ENCODE assay signal across 5 cellular contexts in genomic region chr6:30852459-30852858, GRCh38. TPM values are rescaled to one million over a fixed set of nuclear protein-coding genes. Genes with fewer than 3 reads are reported as not detected.
A peak's percentile ranks its signal among the peaks of the same experiment; 100 is the strongest.
DNase-seq lines count a peak whose midpoint lies in the region; ATAC-seq, FAIRE-seq and TF ChIP-seq lines count a peak whose summit lies in the region.
"Not testable (repeated sequence)": the region's sequence is repeated elsewhere in the genome, so short reads cannot be mapped to it uniquely, and the experiment has no call there.

No MANE protein-coding gene starts in this region.

- not testable (repeated sequence) for TF ChIP-seq RAD21 in K562 (CRISPR knock-in tag; conservative IDR thresholded peaks at IDR 0.05 in 1 of 2, IDR thresholded peaks at IDR 0.05 in 1 of 2)

- BruUV-seq in K562 (replicated peaks; lab: Mats Ljungman, UMichigan), result not testable (repeated sequence)

- TF ChIP-seq EP300 in K562 (IDR thresholded peaks at IDR 0.05; ENCODE audit: low read length), result not testable (repeated sequence)

- in situ Hi-C loops in K562 (cut with MboI), result not testable (repeated sequence)

- H3K4me1 Mint-ChIP-seq in activated T-helper 17 cell treated with anti-CD3 and anti-CD28 coated beads, Interleukin-2, amount 50 U/mL, for 72 hours; endothelial cell (ENCODE audit: unreplicated experiment): not testable (repeated sequence)
- peaks cover 16% of the 10 kb centered on the region for H3K4me1 Mint-ChIP-seq in neural progenitor cell

- H3K4me3 Mint-ChIP-seq in activated T-helper 17 cell treated with anti-CD3 and anti-CD28 coated beads, Interleukin-2, amount 50 U/mL, for 72 hours; neural progenitor cell: not testable (repeated sequence)
- H3K4me3 Mint-ChIP-seq in endothelial cell (ENCODE audit: unreplicated experiment), result peak overlapping the region; percentile 48

- POLR2A ChIA-PET in K562 (lab: Yijun Ruan, JAX), result not testable (repeated sequence)

- not testable (repeated sequence) for H3K27ac Mint-ChIP-seq in activated T-helper 17 cell treated with anti-CD3 and anti-CD28 coated beads, Interleukin-2, amount 50 U/mL, for 72 hours; endothelial cell (ENCODE audit: unreplicated experiment)
- peak overlapping the region; percentile 37 for H3K27ac Mint-ChIP-seq in neural progenitor cell

- peaks cover 19% of the 10 kb centered on the region for H3K9me3 ChIP-seq in K562 (replicated peaks; ENCODE audit: control insufficient read depth, insufficient read depth, low read depth, low read length)
- not testable (repeated sequence) for H3K9me3 ChIP-seq in neural progenitor cell (ENCODE audit: low read depth)

- not testable (repeated sequence) for H3K4me1 ChIP-seq in K562 (replicated peaks in 1 of 2; ENCODE audit: control insufficient read depth in 2 of 2, insufficient read depth in 2 of 2, low read length in 2 of 2)
- peaks cover 20% of the 10 kb centered on the region for H3K4me1 ChIP-seq in neural progenitor cell

- not testable (repeated sequence) for H3K9me3 Mint-ChIP-seq in activated T-helper 17 cell treated with anti-CD3 and anti-CD28 coated beads, Interleukin-2, amount 50 U/mL, for 72 hours; endothelial cell (ENCODE audit: unreplicated experiment)
- H3K9me3 Mint-ChIP-seq in neural progenitor cell, result peaks cover 28% of the 10 kb centered on the region

- H3K27me3 ChIP-seq in K562 (ENCODE audit: control insufficient read depth in 2 of 2, insufficient read depth in 2 of 2, low read length in 2 of 2); neural progenitor cell: not testable (repeated sequence)

- not testable (repeated sequence) for H3K9me1 ChIP-seq in K562 (ENCODE audit: control insufficient read depth, insufficient read depth, low read length)

- H3K79me2 ChIP-seq in K562 (ENCODE audit: control insufficient read depth, insufficient read depth, low read length); neural progenitor cell (ENCODE audit: low read depth): not testable (repeated sequence)

- intact Hi-C loops in K562 (cut with micrococcal nuclease), result not testable (repeated sequence)

- H3F3A ChIP-seq in neural progenitor cell (ENCODE audit: low read depth), result not testable (repeated sequence)

- not testable (repeated sequence) for H2AFZ ChIP-seq in K562 (ENCODE audit: low read depth, low read length); neural progenitor cell (replicated peaks)

- not testable (repeated sequence) for H3K27me3 Mint-ChIP-seq in activated T-helper 17 cell treated with anti-CD3 and anti-CD28 coated beads, Interleukin-2, amount 50 U/mL, for 72 hours; endothelial cell (ENCODE audit: unreplicated experiment); neural progenitor cell (ENCODE audit: insufficient read depth, low read depth)

- CTCF ChIA-PET in K562 (lab: Yijun Ruan, JAX; ENCODE audit: low intra/inter-chr PET ratio), result not testable (repeated sequence)

- not testable (repeated sequence) for H4K20me1 ChIP-seq in K562 (replicated peaks; ENCODE audit: control insufficient read depth, insufficient read depth, low read length); neural progenitor cell (ENCODE audit: low read depth)

- H3K4me2 ChIP-seq in K562 (ENCODE audit: insufficient read depth, low read length); neural progenitor cell: not testable (repeated sequence)

- H3K27ac ChIP-seq in K562 (ENCODE audit: extremely low read depth, low read depth, low read length); neural progenitor cell: not testable (repeated sequence)

- ATAC-seq in activated T-helper 17 cell treated with anti-CD3 and anti-CD28 coated beads, Interleukin-2, amount 50 U/mL, for 72 hours (replicated peaks), result peak; percentile 76
- not testable (repeated sequence) for ATAC-seq in K562

- H3K9ac ChIP-seq in K562 (ENCODE audit: insufficient read depth in 1 of 2, low read depth in 2 of 2, low read length in 2 of 2); neural progenitor cell: not testable (repeated sequence)

- not testable (repeated sequence) for DNase-seq in K562 (ENCODE audit: extremely low read depth in 1 of 4, low spot score in 3 of 4); endothelial cell (ENCODE audit: low spot score); neural progenitor cell (ENCODE audit: low spot score)
- DNase-seq in islet precursor cell, result peak; percentile 4

- FAIRE-seq in K562 (lab: Jason Lieb, UNC), result not testable (repeated sequence)

- not testable (repeated sequence) for TF ChIP-seq POLR2A in K562 (conservative IDR thresholded peaks at IDR 0.05)

- 40% methylated on average over 2 of the region's 2 CpGs for WGBS in K562 (ENCODE audit: insufficient coverage, low coverage, missing lambda C conversion rate)

- not testable (repeated sequence) for H3K36me3 Mint-ChIP-seq in activated T-helper 17 cell treated with anti-CD3 and anti-CD28 coated beads, Interleukin-2, amount 50 U/mL, for 72 hours (ENCODE audit: low read depth); endothelial cell (ENCODE audit: low read depth, unreplicated experiment); neural progenitor cell

- H3K36me3 ChIP-seq in K562 (ENCODE audit: control insufficient read depth, insufficient read depth, low read length); neural progenitor cell: not testable (repeated sequence)

- H3K4me3 ChIP-seq in K562, neural progenitor cell: not testable (repeated sequence)

- TF ChIP-seq CTCF in K562 (IDR thresholded peaks at IDR 0.05 in 2 of 3, conservative IDR thresholded peaks at IDR 0.05 in 1 of 3; ENCODE audit: insufficient read depth in 2 of 3, low read depth in 1 of 3, low read length in 3 of 3); endothelial cell (IDR thresholded peaks at IDR 0.05; ENCODE audit: unreplicated experiment); neural progenitor cell (IDR thresholded peaks at IDR 0.05): not testable (repeated sequence)

TF ChIP-seq in K562, 482 proteins besides CTCF, POLR2A, EP300 and RAD21:
- TF ChIP-seq ZNF431 (CRISPR knock-in tag; IDR thresholded peaks at IDR 0.05), result peak; percentile 90

RNA-seq across cellular contexts. Expression of gene DDR1, which starts 31.9 kb away (rescaled TPM):
- total RNA-seq in activated T-helper 17 cell treated with anti-CD3 and anti-CD28 coated beads, Interleukin-2, amount 50 U/mL, for 72 hours, result 10 to 100 TPM in 1 of 2 donors, 1 to 10 TPM in 1; 3.0 to 19.5 TPM
- total RNA-seq in K562 (2011; cell fraction: chromatin; rRNA removed; ENCODE audit: low replicate concordance), result 77.6 and 145 TPM in 2 replicates
- 121 and 123 TPM in 2 replicates for total RNA-seq in K562 (2011; cell fraction: nucleolus; rRNA removed)
- total RNA-seq in K562 (2011; cell fraction: nucleoplasm; rRNA removed), result 99.0 and 108 TPM in 2 replicates
- 19.9 and 27.1 TPM in 2 replicates for total RNA-seq in K562 (2014; rRNA removed)
- total RNA-seq in K562 (2014; rRNA removed; fragmentation: Illumina TruSeq; extraction: Trizol), result 10.5 and 12.2 TPM in 2 replicates
- 10.0 and 11.1 TPM in 2 replicates for total RNA-seq in K562 (2015; rRNA removed; fragmentation: Illumina TruSeq; extraction: Trizol)
- total RNA-seq in K562 (2021), result 42.9 and 44.6 TPM in 2 replicates
- polyA plus RNA-seq in K562 (2011; rRNA removed), result 11.2 and 19.0 TPM in 2 replicates
- 17.3 and 19.2 TPM in 2 replicates for polyA plus RNA-seq in K562 (2011; cell fraction: cytosol; rRNA removed)
- polyA plus RNA-seq in K562 (2011; cell fraction: nucleus; rRNA removed), result 47.9 and 67.4 TPM in 2 replicates
- 25.5 and 32.6 TPM in 2 replicates for polyA plus RNA-seq in K562 (2012)
- polyA plus RNA-seq in K562 (2014; fragmentation: Illumina TruSeq; extraction: Trizol), result 16.0 and 19.8 TPM in 2 replicates
- polyA plus RNA-seq in K562 (2014; fragmentation: Nextera tagmentation; extraction: Ambion mirVana), result 1 to 10 TPM; 1.4 to 1.6 TPM
- polyA plus RNA-seq in K562 (2014; rRNA removed), result 19.3 and 20.2 TPM in 2 replicates
- 16.3 and 21.0 TPM in 2 replicates for polyA minus RNA-seq in K562 (2011; rRNA and poly(A)+ RNA removed)
- polyA minus RNA-seq in K562 (2011; cell fraction: cytosol; rRNA and poly(A)+ RNA removed), result 26.3 and 45.5 TPM in 2 replicates
- polyA minus RNA-seq in K562 (2011; cell fraction: nucleus; rRNA and poly(A)+ RNA removed), result 27.9 and 41.7 TPM in 2 replicates
- total RNA-seq in endothelial cell (ENCODE audit: unreplicated experiment), result 8.2 TPM
- total RNA-seq in neural progenitor cell (ENCODE audit: low replicate concordance), result 85.3 and 234 TPM in 2 replicates

RNA-seq across cellular contexts. Expression of gene GTF2H4, which starts 55.5 kb away (rescaled TPM):
- 10 to 100 TPM; 34.3 to 39.9 TPM for total RNA-seq in activated T-helper 17 cell treated with anti-CD3 and anti-CD28 coated beads, Interleukin-2, amount 50 U/mL, for 72 hours
- total RNA-seq in K562 (2011; cell fraction: chromatin; rRNA removed; ENCODE audit: low replicate concordance), result 228 and 428 TPM in 2 replicates
- total RNA-seq in K562 (2011; cell fraction: nucleolus; rRNA removed), result 202 and 247 TPM in 2 replicates
- 179 and 226 TPM in 2 replicates for total RNA-seq in K562 (2011; cell fraction: nucleoplasm; rRNA removed)
- total RNA-seq in K562 (2014; rRNA removed) (30.5 and 55.3 TPM in 2 replicates), K562 (2014; rRNA removed; fragmentation: Illumina TruSeq; extraction: Trizol) (36.1 and 39.6 TPM in 2 replicates), K562 (2015; rRNA removed; fragmentation: Illumina TruSeq; extraction: Trizol) (38.3 and 38.6 TPM in 2 replicates), K562 (2021) (70.6 and 80.5 TPM in 2 replicates), endothelial cell (ENCODE audit: unreplicated experiment) (47.6 TPM), neural progenitor cell (ENCODE audit: low replicate concordance) (29.2 and 50.0 TPM in 2 replicates)
- polyA plus RNA-seq in K562 (2011; rRNA removed) (60.1 and 75.6 TPM in 2 replicates), K562 (2014; fragmentation: Illumina TruSeq; extraction: Trizol) (57.1 and 76.3 TPM in 2 replicates), K562 (2014; fragmentation: Nextera tagmentation; extraction: Ambion mirVana) (1 to 10 TPM; 3.6 to 5.2 TPM), K562 (2014; rRNA removed) (86.1 and 95.0 TPM in 2 replicates)
- polyA plus RNA-seq in K562 (2011; cell fraction: cytosol; rRNA removed), result 57.7 and 65.7 TPM in 2 replicates
- 584 and 671 TPM in 2 replicates for polyA plus RNA-seq in K562 (2011; cell fraction: nucleus; rRNA removed)
- polyA plus RNA-seq in K562 (2012), result 66.1 and 69.0 TPM in 2 replicates
- 37.2 and 37.6 TPM in 2 replicates for polyA minus RNA-seq in K562 (2011; rRNA and poly(A)+ RNA removed)
- 16.6 and 20.2 TPM in 2 replicates for polyA minus RNA-seq in K562 (2011; cell fraction: cytosol; rRNA and poly(A)+ RNA removed)
- 60.9 and 104 TPM in 2 replicates for polyA minus RNA-seq in K562 (2011; cell fraction: nucleus; rRNA and poly(A)+ RNA removed)
